2 cellular contexts compared by ENCODE assay signal in the genomic region with DNA sequence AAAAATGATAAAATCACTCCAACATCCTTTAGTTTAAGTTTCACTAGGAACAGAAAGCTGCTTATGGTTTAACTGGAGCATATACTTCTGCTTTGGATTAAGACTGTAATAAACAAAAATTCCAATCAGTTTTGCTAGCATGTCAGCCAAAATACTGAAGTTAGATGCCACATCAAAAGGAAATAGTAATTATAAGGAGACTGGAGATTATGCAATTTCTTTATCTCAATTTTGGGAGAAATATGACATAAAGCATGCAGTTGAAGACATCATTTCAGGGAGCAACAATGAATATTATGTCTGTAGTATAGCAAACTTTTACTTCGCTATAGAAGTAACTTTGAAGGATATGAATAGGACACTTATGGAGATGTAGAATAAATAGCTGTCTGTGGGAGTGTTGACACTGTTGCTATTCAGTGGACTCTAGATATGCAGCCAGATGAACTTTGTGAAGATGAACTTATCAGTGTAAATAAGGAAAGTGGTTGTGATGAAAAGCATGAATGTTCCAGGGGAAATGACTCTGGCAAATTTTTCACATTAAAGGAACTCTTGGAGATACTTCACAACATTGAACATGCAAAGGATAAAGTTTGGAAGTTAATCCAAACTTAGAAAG.
TF ChIP-seq lines count a peak whose summit lies in the region.

No MANE protein-coding gene starts in this region.

TF ChIP-seq in K562, 482 proteins besides CTCF, POLR2A, EP300 and RAD21:
- TF ChIP-seq CEBPG (CRISPR knock-in tag; IDR thresholded peaks at IDR 0.05) (no peak), CEBPG (tag; conservative IDR thresholded peaks at IDR 0.05 in 1 of 2, IDR thresholded peaks at IDR 0.05 in 1 of 2) (peak; percentile 42 to 49; a peak in 1 of 4 replicates), MEIS2 (IDR thresholded peaks at IDR 0.05; ENCODE audit: partially characterized antibody) (peak; percentile 10), NCOA1 (IDR thresholded peaks at IDR 0.05; ENCODE audit: low read depth) (no peak), CEBPB (tag; IDR thresholded peaks at IDR 0.05) (peak; percentile 21; the same call in 1 of the 2 replicates), FOXA3 (CRISPR knock-in tag; conservative IDR thresholded peaks at IDR 0.05 in 1 of 2, IDR thresholded peaks at IDR 0.05 in 1 of 2) (peak in 1 of 2 experiments; percentile 82; a peak in 2 of 4 replicates)
- TF ChIP-seq, protein P1, sequence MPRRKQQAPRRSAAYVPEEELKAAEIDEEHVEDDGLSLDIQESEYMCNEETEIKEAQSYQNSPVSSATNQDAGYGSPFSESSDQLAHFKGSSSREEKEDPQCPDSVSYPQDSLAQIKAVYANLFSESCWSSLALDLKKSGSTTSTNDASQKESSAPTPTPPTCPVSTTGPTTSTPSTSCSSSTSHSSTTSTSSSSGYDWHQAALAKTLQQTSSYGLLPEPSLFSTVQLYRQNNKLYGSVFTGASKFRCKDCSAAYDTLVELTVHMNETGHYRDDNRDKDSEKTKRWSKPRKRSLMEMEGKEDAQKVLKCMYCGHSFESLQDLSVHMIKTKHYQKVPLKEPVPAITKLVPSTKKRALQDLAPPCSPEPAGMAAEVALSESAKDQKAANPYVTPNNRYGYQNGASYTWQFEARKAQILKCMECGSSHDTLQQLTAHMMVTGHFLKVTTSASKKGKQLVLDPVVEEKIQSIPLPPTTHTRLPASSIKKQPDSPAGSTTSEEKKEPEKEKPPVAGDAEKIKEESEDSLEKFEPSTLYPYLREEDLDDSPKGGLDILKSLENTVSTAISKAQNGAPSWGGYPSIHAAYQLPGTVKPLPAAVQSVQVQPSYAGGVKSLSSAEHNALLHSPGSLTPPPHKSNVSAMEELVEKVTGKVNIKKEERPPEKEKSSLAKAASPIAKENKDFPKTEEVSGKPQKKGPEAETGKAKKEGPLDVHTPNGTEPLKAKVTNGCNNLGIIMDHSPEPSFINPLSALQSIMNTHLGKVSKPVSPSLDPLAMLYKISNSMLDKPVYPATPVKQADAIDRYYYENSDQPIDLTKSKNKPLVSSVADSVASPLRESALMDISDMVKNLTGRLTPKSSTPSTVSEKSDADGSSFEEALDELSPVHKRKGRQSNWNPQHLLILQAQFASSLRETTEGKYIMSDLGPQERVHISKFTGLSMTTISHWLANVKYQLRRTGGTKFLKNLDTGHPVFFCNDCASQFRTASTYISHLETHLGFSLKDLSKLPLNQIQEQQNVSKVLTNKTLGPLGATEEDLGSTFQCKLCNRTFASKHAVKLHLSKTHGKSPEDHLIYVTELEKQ (CRISPR knock-in tag; IDR thresholded peaks at IDR 0.05) = no peak
- TF ChIP-seq, protein P2, sequence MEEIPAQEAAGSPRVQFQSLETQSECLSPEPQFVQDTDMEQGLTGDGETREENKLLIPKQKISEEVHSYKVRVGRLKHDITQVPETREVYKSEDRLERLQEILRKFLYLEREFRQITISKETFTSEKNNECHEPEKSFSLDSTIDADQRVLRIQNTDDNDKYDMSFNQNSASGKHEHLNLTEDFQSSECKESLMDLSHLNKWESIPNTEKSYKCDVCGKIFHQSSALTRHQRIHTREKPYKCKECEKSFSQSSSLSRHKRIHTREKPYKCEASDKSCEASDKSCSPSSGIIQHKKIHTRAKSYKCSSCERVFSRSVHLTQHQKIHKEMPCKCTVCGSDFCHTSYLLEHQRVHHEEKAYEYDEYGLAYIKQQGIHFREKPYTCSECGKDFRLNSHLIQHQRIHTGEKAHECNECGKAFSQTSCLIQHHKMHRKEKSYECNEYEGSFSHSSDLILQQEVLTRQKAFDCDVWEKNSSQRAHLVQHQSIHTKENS (CRISPR knock-in tag; IDR thresholded peaks at IDR 0.05) = no peak

TF ChIP-seq in HepG2, 621 proteins besides CTCF, POLR2A, EP300 and RAD21 (continues in another document):
- TF ChIP-seq TARDBP (CRISPR knock-in tag; IDR thresholded peaks at IDR 0.05) = peak; percentile 82; the same call in 1 of the 2 replicates
- TF ChIP-seq, protein P3, sequence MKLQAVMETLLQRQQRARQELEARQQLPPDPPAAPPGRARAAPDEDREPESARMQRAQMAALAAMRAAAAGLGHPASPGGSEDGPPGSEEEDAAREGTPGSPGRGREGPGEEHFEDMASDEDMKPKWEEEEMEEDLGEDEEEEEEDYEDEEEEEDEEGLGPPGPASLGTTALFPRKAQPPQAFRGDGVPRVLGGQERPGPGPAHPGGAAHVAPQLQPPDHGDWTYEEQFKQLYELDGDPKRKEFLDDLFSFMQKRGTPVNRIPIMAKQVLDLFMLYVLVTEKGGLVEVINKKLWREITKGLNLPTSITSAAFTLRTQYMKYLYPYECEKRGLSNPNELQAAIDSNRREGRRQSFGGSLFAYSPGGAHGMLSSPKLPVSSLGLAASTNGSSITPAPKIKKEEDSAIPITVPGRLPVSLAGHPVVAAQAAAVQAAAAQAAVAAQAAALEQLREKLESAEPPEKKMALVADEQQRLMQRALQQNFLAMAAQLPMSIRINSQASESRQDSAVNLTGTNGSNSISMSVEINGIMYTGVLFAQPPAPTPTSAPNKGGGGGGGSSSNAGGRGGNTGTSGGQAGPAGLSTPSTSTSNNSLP (IDR thresholded peaks at IDR 0.05; ENCODE audit: low read depth, low read length) = peak; percentile 96
- no peak for TF ChIP-seq ATAD3A (CRISPR knock-in tag; IDR thresholded peaks at IDR 0.05)
- TF ChIP-seq PITX1 (CRISPR knock-in tag; IDR thresholded peaks at IDR 0.05) = peak; percentile 55
- peak; percentile 46; the same call in 1 of the 2 replicates for TF ChIP-seq NR2C2 (CRISPR knock-in tag; IDR thresholded peaks at IDR 0.05; ENCODE audit: borderline replicate concordance)
- peak; percentile 94 for TF ChIP-seq HDAC2 (CRISPR knock-in tag; IDR thresholded peaks at IDR 0.05)
- TF ChIP-seq, protein P4, sequence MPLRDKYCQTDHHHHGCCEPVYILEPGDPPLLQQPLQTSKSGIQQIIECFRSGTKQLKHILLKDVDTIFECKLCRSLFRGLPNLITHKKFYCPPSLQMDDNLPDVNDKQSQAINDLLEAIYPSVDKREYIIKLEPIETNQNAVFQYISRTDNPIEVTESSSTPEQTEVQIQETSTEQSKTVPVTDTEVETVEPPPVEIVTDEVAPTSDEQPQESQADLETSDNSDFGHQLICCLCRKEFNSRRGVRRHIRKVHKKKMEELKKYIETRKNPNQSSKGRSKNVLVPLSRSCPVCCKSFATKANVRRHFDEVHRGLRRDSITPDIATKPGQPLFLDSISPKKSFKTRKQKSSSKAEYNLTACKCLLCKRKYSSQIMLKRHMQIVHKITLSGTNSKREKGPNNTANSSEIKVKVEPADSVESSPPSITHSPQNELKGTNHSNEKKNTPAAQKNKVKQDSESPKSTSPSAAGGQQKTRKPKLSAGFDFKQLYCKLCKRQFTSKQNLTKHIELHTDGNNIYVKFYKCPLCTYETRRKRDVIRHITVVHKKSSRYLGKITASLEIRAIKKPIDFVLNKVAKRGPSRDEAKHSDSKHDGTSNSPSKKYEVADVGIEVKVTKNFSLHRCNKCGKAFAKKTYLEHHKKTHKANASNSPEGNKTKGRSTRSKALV (CRISPR knock-in tag; IDR thresholded peaks at IDR 0.05) = 0 out of 2 replicates have a peak, but pooled peaks have one; percentile 53
- TF ChIP-seq, protein P5, sequence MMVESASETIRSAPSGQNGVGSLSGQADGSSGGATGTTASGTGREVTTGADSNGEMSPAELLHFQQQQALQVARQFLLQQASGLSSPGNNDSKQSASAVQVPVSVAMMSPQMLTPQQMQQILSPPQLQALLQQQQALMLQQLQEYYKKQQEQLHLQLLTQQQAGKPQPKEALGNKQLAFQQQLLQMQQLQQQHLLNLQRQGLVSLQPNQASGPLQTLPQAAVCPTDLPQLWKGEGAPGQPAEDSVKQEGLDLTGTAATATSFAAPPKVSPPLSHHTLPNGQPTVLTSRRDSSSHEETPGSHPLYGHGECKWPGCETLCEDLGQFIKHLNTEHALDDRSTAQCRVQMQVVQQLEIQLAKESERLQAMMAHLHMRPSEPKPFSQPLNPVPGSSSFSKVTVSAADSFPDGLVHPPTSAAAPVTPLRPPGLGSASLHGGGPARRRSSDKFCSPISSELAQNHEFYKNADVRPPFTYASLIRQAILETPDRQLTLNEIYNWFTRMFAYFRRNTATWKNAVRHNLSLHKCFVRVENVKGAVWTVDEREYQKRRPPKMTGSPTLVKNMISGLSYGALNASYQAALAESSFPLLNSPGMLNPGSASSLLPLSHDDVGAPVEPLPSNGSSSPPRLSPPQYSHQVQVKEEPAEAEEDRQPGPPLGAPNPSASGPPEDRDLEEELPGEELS (CRISPR knock-in tag; IDR thresholded peaks at IDR 0.05) = peak; percentile 88
- TF ChIP-seq ZNF329 (CRISPR knock-in tag; IDR thresholded peaks at IDR 0.05; ENCODE audit: low read depth) = no peak
- TF ChIP-seq ZNF557 (CRISPR knock-in tag; IDR thresholded peaks at IDR 0.05) = no peak
- TF ChIP-seq FOXP1 (IDR thresholded peaks at IDR 0.05) = 0 out of 2 replicates have a peak, but pooled peaks have one; percentile 48
- TF ChIP-seq FOXP1 (CRISPR knock-in tag; IDR thresholded peaks at IDR 0.05) = peak; percentile 88
- TF ChIP-seq, protein P6, sequence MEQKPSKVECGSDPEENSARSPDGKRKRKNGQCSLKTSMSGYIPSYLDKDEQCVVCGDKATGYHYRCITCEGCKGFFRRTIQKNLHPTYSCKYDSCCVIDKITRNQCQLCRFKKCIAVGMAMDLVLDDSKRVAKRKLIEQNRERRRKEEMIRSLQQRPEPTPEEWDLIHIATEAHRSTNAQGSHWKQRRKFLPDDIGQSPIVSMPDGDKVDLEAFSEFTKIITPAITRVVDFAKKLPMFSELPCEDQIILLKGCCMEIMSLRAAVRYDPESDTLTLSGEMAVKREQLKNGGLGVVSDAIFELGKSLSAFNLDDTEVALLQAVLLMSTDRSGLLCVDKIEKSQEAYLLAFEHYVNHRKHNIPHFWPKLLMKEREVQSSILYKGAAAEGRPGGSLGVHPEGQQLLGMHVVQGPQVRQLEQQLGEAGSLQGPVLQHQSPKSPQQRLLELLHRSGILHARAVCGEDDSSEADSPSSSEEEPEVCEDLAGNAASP (CRISPR knock-in tag; IDR thresholded peaks at IDR 0.05; ENCODE audit: borderline replicate concordance) = peak; percentile 33; the same call in 1 of the 2 replicates
- TF ChIP-seq KDM6A (CRISPR knock-in tag; IDR thresholded peaks at IDR 0.05; ENCODE audit: low read depth) = peak; percentile 87
- peak; percentile 94 for TF ChIP-seq FOXJ3 (CRISPR knock-in tag; IDR thresholded peaks at IDR 0.05; ENCODE audit: borderline replicate concordance)
- TF ChIP-seq PPARG (CRISPR knock-in tag; conservative IDR thresholded peaks at IDR 0.05) = peak; percentile 83; the same call in 1 of the 2 replicates
- TF ChIP-seq, protein P7, sequence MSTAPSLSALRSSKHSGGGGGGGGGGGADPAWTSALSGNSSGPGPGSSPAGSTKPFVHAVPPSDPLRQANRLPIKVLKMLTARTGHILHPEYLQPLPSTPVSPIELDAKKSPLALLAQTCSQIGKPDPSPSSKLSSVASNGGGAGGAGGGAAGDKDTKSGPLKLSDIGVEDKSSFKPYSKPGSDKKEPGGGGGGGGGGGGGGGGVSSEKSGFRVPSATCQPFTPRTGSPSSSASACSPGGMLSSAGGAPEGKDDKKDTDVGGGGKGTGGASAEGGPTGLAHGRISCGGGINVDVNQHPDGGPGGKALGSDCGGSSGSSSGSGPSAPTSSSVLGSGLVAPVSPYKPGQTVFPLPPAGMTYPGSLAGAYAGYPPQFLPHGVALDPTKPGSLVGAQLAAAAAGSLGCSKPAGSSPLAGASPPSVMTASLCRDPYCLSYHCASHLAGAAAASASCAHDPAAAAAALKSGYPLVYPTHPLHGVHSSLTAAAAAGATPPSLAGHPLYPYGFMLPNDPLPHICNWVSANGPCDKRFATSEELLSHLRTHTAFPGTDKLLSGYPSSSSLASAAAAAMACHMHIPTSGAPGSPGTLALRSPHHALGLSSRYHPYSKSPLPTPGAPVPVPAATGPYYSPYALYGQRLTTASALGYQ (CRISPR knock-in tag; IDR thresholded peaks at IDR 0.05) = peak; percentile 83; the same call in 1 of the 2 replicates
- TF ChIP-seq NCOR1 (IDR thresholded peaks at IDR 0.05; ENCODE audit: borderline replicate concordance, low read length) = peak; percentile 88
- peak; percentile 76; the same call in 1 of the 2 replicates for TF ChIP-seq SIX4 (CRISPR knock-in tag; IDR thresholded peaks at IDR 0.05)
- peak; percentile 88 for TF ChIP-seq MIXL1 (CRISPR knock-in tag; IDR thresholded peaks at IDR 0.05)
- TF ChIP-seq, protein P8, sequence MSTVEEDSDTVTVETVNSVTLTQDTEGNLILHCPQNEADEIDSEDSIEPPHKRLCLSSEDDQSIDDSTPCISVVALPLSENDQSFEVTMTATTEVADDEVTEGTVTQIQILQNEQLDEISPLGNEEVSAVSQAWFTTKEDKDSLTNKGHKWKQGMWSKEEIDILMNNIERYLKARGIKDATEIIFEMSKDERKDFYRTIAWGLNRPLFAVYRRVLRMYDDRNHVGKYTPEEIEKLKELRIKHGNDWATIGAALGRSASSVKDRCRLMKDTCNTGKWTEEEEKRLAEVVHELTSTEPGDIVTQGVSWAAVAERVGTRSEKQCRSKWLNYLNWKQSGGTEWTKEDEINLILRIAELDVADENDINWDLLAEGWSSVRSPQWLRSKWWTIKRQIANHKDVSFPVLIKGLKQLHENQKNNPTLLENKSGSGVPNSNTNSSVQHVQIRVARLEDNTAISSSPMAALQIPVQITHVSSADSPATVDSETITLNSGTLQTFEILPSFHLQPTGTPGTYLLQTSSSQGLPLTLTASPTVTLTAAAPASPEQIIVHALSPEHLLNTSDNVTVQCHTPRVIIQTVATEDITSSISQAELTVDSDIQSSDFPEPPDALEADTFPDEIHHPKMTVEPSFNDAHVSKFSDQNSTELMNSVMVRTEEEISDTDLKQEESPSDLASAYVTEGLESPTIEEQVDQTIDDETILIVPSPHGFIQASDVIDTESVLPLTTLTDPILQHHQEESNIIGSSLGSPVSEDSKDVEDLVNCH (CRISPR knock-in tag; IDR thresholded peaks at IDR 0.05) = no peak
- TF ChIP-seq ZNF331 (CRISPR knock-in tag; IDR thresholded peaks at IDR 0.05) = peak; percentile 29; the same call in 1 of the 2 replicates
- peak; percentile 97 for TF ChIP-seq DPF2 (CRISPR knock-in tag; IDR thresholded peaks at IDR 0.05; ENCODE audit: borderline replicate concordance, low read depth)
- peak; percentile 84 for TF ChIP-seq MIER3 (CRISPR knock-in tag; IDR thresholded peaks at IDR 0.05; ENCODE audit: borderline replicate concordance)
- no peak for TF ChIP-seq HMGA1 (CRISPR knock-in tag; conservative IDR thresholded peaks at IDR 0.05)
- TF ChIP-seq ZNF792 (CRISPR knock-in tag; IDR thresholded peaks at IDR 0.05) = peak; percentile 52; the same call in 1 of the 2 replicates
- TF ChIP-seq MIER2 (CRISPR knock-in tag; IDR thresholded peaks at IDR 0.05) = 0 out of 2 replicates have a peak, but pooled peaks have one; percentile 46
- no peak for TF ChIP-seq ZNF558 (CRISPR knock-in tag; IDR thresholded peaks at IDR 0.05; ENCODE audit: borderline replicate concordance)
- no peak for TF ChIP-seq ZNF841 (CRISPR knock-in tag; IDR thresholded peaks at IDR 0.05; ENCODE audit: borderline replicate concordance)
- TF ChIP-seq FOXA1 (IDR thresholded peaks at IDR 0.05) = peak; percentile 93
- TF ChIP-seq FOXA1 (CRISPR knock-in tag; IDR thresholded peaks at IDR 0.05) = peak; percentile 98
- TF ChIP-seq, protein P9, sequence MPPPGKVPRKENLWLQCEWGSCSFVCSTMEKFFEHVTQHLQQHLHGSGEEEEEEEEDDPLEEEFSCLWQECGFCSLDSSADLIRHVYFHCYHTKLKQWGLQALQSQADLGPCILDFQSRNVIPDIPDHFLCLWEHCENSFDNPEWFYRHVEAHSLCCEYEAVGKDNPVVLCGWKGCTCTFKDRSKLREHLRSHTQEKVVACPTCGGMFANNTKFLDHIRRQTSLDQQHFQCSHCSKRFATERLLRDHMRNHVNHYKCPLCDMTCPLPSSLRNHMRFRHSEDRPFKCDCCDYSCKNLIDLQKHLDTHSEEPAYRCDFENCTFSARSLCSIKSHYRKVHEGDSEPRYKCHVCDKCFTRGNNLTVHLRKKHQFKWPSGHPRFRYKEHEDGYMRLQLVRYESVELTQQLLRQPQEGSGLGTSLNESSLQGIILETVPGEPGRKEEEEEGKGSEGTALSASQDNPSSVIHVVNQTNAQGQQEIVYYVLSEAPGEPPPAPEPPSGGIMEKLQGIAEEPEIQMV (CRISPR knock-in tag; IDR thresholded peaks at IDR 0.05; ENCODE audit: low read depth) = no peak
- 0 out of 2 replicates have a peak, but pooled peaks have one; percentile 44 for TF ChIP-seq MED13 (CRISPR knock-in tag; IDR thresholded peaks at IDR 0.05)
